ENCODE assay signal across 2 cellular contexts in the genomic region with DNA sequence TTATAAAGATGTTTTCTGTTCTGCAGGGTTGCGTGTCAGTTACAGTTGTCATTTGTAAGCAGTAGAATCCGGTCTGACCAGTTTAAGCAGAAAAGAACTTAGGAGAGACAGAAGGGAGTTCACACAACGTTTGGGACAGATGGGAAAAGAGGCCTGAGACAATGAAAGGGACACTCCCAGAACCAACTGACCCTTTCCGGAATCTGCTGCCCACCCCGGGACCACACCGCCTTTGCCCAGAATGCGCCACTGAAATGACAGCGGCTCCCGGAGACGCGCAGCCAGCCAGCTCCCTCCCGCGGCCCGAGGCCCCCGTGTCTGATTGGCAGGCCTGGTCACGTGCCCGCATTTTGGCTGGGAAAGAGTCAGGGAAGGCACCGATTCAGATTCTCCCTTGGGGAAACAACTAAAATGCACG.
TF ChIP-seq lines count a peak whose summit lies in the region.

No MANE protein-coding gene starts in this region.

TF ChIP-seq in IMR-90, 13 proteins besides CTCF, POLR2A, EP300 and RAD21:
- TF ChIP-seq BHLHE40 (IDR thresholded peaks at IDR 0.05; ENCODE audit: low read depth, low read length) (peak; percentile 59), MAZ (IDR thresholded peaks at IDR 0.05; ENCODE audit: borderline replicate concordance, low read depth, low read length) (no peak), NFE2L2 (IDR thresholded peaks at IDR 0.05; ENCODE audit: low read depth, low read length) (no peak), RCOR1 (IDR thresholded peaks at IDR 0.05; ENCODE audit: insufficient replicate concordance, low read length) (no peak), RFX5 (IDR thresholded peaks at IDR 0.05; ENCODE audit: low read depth, low read length) (no peak), FOS (IDR thresholded peaks at IDR 0.05; ENCODE audit: low read depth, low read length) (no peak)
- TF ChIP-seq, protein P1, sequence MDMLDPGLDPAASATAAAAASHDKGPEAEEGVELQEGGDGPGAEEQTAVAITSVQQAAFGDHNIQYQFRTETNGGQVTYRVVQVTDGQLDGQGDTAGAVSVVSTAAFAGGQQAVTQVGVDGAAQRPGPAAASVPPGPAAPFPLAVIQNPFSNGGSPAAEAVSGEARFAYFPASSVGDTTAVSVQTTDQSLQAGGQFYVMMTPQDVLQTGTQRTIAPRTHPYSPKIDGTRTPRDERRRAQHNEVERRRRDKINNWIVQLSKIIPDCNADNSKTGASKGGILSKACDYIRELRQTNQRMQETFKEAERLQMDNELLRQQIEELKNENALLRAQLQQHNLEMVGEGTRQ (IDR thresholded peaks at IDR 0.05; ENCODE audit: low read depth, low read length) = peak; percentile 95
TF ChIP-seq in IMR-90: peak in this region for 2.

TF ChIP-seq in SK-N-SH, 30 proteins besides CTCF, POLR2A, EP300 and RAD21:
- TF ChIP-seq, protein P2, sequence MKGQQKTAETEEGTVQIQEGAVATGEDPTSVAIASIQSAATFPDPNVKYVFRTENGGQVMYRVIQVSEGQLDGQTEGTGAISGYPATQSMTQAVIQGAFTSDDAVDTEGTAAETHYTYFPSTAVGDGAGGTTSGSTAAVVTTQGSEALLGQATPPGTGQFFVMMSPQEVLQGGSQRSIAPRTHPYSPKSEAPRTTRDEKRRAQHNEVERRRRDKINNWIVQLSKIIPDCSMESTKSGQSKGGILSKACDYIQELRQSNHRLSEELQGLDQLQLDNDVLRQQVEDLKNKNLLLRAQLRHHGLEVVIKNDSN (IDR thresholded peaks at IDR 0.05; ENCODE audit: borderline replicate concordance, low read depth) = peak; percentile 92
- TF ChIP-seq YY1 (IDR thresholded peaks at IDR 0.05; ENCODE audit: low read depth) = no peak
- TF ChIP-seq, protein P1 (IDR thresholded peaks at IDR 0.05; ENCODE audit: borderline replicate concordance, low read depth, low read length) = 0 out of 2 replicates have a peak, but pooled peaks have one; percentile 15
TF ChIP-seq in SK-N-SH: peak in this region for 2.
